25 cellular contexts compared by ENCODE assay signal in the genomic region with DNA sequence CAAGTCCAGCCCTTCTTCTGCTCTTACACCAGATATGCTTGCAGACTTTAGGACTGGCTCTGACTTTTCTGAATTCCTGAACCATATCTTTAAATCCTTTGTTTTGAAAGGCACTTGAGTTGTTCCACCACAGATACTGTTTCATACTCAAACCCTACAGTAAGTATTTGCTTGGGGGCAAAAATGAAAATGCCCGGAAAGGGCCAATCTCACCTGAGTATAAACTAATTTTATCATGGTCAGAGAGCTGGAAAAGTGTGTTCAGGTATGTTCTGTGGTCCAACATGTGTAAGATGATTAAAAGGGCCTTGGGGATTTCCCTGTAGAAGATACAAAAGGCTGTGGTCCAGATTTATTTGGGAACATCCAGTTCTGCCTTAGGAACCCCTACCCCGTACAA.
"Had no signal": no experiment of that assay in that cellular context is flagged by ENCODE, and none has a peak within 500 bp of the region (broad histone marks: within the 10 kb centered on the region; RNA-seq: fewer than 3 reads in every experiment).

No MANE protein-coding gene starts in this region.

- H3K4me1 ChIP-seq: stomach, suprapubic skin, testis, thyroid gland, tibial artery, tibial nerve, transverse colon, upper lobe of left lung, upper lobe of right lung, uterus, vagina had no signal

- H3K4me3 ChIP-seq: stomach, suprapubic skin, testis, thoracic aorta, thyroid gland, tibial artery, tibial nerve, transverse colon, upper lobe of left lung, upper lobe of right lung, uterus, vagina had no signal

- DNase-seq: stimulated activated CD4-positive, alpha-beta T cell treated with anti-CD3 and anti-CD28 coated beads, Interleukin-2, amount 100 ng/mL, for 48 hours; stimulated activated CD4-positive, alpha-beta T cell treated with anti-CD3 and anti-CD28 coated beads, Interleukin-4, amount 100 ng/mL, for 1 hour; stimulated activated CD4-positive, alpha-beta T cell treated with anti-CD3 and anti-CD28 coated beads, Interleukin-4, amount 100 ng/mL, for 24 hours; stimulated activated CD4-positive, alpha-beta T cell treated with anti-CD3 and anti-CD28 coated beads, Interleukin-4, amount 100 ng/mL, for 4 hours; stimulated activated CD8-positive, alpha-beta memory T cell treated with anti-CD3 and anti-CD28 coated beads, Interleukin-4, amount 100 ng/mL, for 48 hours; stimulated activated naive B cell treated with anti-CD40 and anti-IgM and Interleukin-4, amounts not matched to agents 10 μg/mL and 1 μg/mL and 100 μg/mL, for 72 hours; stimulated activated naive CD4-positive, alpha-beta T cell; stimulated activated naive CD4-positive, alpha-beta T cell treated with Interleukin-2 at 50 U/mL for 16 hours; stimulated activated naive CD8-positive, alpha-beta T cell treated with anti-CD3 and anti-CD28 coated beads, Interleukin-15, amount 100 ng/mL, for 72 hours; stimulated activated naive CD8-positive, alpha-beta T cell treated with anti-CD3 and anti-CD28 coated beads, Interleukin-15, Interleukin-2, amounts not matched to agents 100 U/mL and 50 U/mL, for 24 hours; stomach; substantia nigra; testis; thyroid gland; tibial artery; transverse colon; upper lobe of left lung; upper lobe of right lung; uterus had no signal

- H3K36me3 ChIP-seq: stomach, suprapubic skin, thoracic aorta, thyroid gland, tibial artery, tibial nerve, transverse colon, upper lobe of left lung, upper lobe of right lung, uterus, vagina had no signal

- H3K9me3 ChIP-seq: stomach, suprapubic skin, testis, thoracic aorta, thyroid gland, tibial artery, transverse colon, upper lobe of left lung, upper lobe of right lung, uterus, vagina had no signal

- H3K27me3 ChIP-seq: stomach, suprapubic skin, testis, thyroid gland, tibial artery, tibial nerve, transverse colon, upper lobe of left lung, upper lobe of right lung, uterus, vagina had no signal

- H3K27ac ChIP-seq: stomach, suprapubic skin, testis, thoracic aorta, thyroid gland, tibial artery, tibial nerve, transverse colon, upper lobe of left lung, upper lobe of right lung, uterus, vagina had no signal

- ATAC-seq: stimulated activated effector memory CD8-positive, alpha-beta T cell treated with anti-CD3 and anti-CD28 coated beads, Interleukin-12 subunit alpha, Interleukin-12 subunit beta, amount 100 ng/mL, for 72 hours; stimulated activated memory B cell treated with anti-CD40 and anti-IgM and Interleukin-4, amounts not matched to agents 10 μg/mL and 1 μg/mL and 100 μg/mL, for 72 hours; stimulated activated naive B cell treated with anti-CD40 and anti-IgM and Interleukin-4, amounts not matched to agents 10 μg/mL and 1 μg/mL and 100 μg/mL, for 72 hours; stimulated activated naive CD8-positive, alpha-beta T cell treated with anti-CD3 and anti-CD28 coated beads, Interleukin-15, amount 100 ng/mL, for 72 hours; stimulated activated naive CD8-positive, alpha-beta T cell treated with anti-CD3 and anti-CD28 coated beads, Interleukin-15, Interleukin-2, amounts not matched to agents 100 U/mL and 50 U/mL, for 24 hours; upper lobe of right lung had no signal
